Comparison of ENCODE assay signal across 1 cellular context in the genomic region with DNA sequence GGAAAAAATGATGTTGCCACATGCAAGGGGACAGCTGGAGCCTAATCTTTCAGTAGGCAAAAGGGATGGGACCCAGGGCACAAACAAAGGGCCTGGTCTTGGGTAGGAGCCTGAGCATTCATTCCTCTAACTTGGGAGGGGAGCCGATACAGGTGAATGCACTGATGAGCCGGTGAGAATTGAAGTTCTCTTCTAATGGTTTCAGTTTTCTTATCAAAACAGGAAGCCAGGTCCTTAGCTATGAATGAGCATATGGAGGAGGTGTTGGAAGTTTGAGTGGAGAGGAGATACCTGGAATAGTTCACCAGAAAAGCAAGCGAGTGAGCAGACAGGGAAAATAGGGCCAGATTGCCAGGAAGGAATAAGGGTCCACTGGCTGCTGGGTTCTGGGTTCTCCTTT.
TF ChIP-seq lines count a peak whose summit lies in the region.

No MANE protein-coding gene starts in this region.

TF ChIP-seq in GM12878, 131 proteins besides CTCF, POLR2A, EP300 and RAD21 (continued from another document):
- TF ChIP-seq, protein P1, sequence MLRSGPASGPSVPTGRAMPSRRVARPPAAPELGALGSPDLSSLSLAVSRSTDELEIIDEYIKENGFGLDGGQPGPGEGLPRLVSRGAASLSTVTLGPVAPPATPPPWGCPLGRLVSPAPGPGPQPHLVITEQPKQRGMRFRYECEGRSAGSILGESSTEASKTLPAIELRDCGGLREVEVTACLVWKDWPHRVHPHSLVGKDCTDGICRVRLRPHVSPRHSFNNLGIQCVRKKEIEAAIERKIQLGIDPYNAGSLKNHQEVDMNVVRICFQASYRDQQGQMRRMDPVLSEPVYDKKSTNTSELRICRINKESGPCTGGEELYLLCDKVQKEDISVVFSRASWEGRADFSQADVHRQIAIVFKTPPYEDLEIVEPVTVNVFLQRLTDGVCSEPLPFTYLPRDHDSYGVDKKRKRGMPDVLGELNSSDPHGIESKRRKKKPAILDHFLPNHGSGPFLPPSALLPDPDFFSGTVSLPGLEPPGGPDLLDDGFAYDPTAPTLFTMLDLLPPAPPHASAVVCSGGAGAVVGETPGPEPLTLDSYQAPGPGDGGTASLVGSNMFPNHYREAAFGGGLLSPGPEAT (IDR thresholded peaks at IDR 0.05; ENCODE audit: low read depth): peak; percentile 79
- peak; percentile 88 to 90 for TF ChIP-seq IKZF2 (IDR thresholded peaks at IDR 0.05)
- TF ChIP-seq CREB1 (IDR thresholded peaks at IDR 0.05; ENCODE audit: low read depth): peak; percentile 37; the same call in 1 of the 2 replicates
- TF ChIP-seq NFIC (IDR thresholded peaks at IDR 0.05; ENCODE audit: low read depth, low read length): 0 out of 2 replicates have a peak, but pooled peaks have one; percentile 50
- TF ChIP-seq KLF5 (IDR thresholded peaks at IDR 0.05; ENCODE audit: partially characterized antibody): no peak
- no peak for TF ChIP-seq NFXL1 (IDR thresholded peaks at IDR 0.05; ENCODE audit: borderline replicate concordance)
- peak; percentile 46 for TF ChIP-seq DPF2 (IDR thresholded peaks at IDR 0.05)
- TF ChIP-seq YY1 (IDR thresholded peaks at IDR 0.05; ENCODE audit: low read depth, low read length): no peak
- TF ChIP-seq, protein P2, sequence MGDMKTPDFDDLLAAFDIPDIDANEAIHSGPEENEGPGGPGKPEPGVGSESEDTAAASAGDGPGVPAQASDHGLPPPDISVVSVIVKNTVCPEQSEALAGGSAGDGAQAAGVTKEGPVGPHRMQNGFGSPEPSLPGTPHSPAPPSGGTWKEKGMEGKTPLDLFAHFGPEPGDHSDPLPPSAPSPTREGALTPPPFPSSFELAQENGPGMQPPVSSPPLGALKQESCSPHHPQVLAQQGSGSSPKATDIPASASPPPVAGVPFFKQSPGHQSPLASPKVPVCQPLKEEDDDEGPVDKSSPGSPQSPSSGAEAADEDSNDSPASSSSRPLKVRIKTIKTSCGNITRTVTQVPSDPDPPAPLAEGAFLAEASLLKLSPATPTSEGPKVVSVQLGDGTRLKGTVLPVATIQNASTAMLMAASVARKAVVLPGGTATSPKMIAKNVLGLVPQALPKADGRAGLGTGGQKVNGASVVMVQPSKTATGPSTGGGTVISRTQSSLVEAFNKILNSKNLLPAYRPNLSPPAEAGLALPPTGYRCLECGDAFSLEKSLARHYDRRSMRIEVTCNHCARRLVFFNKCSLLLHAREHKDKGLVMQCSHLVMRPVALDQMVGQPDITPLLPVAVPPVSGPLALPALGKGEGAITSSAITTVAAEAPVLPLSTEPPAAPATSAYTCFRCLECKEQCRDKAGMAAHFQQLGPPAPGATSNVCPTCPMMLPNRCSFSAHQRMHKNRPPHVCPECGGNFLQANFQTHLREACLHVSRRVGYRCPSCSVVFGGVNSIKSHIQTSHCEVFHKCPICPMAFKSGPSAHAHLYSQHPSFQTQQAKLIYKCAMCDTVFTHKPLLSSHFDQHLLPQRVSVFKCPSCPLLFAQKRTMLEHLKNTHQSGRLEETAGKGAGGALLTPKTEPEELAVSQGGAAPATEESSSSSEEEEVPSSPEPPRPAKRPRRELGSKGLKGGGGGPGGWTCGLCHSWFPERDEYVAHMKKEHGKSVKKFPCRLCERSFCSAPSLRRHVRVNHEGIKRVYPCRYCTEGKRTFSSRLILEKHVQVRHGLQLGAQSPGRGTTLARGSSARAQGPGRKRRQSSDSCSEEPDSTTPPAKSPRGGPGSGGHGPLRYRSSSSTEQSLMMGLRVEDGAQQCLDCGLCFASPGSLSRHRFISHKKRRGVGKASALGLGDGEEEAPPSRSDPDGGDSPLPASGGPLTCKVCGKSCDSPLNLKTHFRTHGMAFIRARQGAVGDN (IDR thresholded peaks at IDR 0.05): no peak
- 0 out of 2 replicates have a peak, but pooled peaks have one; percentile 54 for TF ChIP-seq MTA3 (IDR thresholded peaks at IDR 0.05; ENCODE audit: borderline replicate concordance, low read length)
- TF ChIP-seq, protein P3, sequence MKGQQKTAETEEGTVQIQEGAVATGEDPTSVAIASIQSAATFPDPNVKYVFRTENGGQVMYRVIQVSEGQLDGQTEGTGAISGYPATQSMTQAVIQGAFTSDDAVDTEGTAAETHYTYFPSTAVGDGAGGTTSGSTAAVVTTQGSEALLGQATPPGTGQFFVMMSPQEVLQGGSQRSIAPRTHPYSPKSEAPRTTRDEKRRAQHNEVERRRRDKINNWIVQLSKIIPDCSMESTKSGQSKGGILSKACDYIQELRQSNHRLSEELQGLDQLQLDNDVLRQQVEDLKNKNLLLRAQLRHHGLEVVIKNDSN (IDR thresholded peaks at IDR 0.05; ENCODE audit: borderline replicate concordance, extremely low read length, insufficient read depth, low read depth, low read length): no peak
- TF ChIP-seq IKZF1 (conservative IDR thresholded peaks at IDR 0.05): peak; percentile 81
- TF ChIP-seq TARDBP (IDR thresholded peaks at IDR 0.05; ENCODE audit: borderline replicate concordance): no peak
- peak; percentile 58; the same call in 1 of the 2 replicates for TF ChIP-seq PAX5 (IDR thresholded peaks at IDR 0.05; ENCODE audit: borderline replicate concordance, low read depth, low read length)
- TF ChIP-seq SUPT20H (IDR thresholded peaks at IDR 0.05; ENCODE audit: borderline replicate concordance, control insufficient read depth, low read depth, low read length): no peak
- TF ChIP-seq, protein P4, sequence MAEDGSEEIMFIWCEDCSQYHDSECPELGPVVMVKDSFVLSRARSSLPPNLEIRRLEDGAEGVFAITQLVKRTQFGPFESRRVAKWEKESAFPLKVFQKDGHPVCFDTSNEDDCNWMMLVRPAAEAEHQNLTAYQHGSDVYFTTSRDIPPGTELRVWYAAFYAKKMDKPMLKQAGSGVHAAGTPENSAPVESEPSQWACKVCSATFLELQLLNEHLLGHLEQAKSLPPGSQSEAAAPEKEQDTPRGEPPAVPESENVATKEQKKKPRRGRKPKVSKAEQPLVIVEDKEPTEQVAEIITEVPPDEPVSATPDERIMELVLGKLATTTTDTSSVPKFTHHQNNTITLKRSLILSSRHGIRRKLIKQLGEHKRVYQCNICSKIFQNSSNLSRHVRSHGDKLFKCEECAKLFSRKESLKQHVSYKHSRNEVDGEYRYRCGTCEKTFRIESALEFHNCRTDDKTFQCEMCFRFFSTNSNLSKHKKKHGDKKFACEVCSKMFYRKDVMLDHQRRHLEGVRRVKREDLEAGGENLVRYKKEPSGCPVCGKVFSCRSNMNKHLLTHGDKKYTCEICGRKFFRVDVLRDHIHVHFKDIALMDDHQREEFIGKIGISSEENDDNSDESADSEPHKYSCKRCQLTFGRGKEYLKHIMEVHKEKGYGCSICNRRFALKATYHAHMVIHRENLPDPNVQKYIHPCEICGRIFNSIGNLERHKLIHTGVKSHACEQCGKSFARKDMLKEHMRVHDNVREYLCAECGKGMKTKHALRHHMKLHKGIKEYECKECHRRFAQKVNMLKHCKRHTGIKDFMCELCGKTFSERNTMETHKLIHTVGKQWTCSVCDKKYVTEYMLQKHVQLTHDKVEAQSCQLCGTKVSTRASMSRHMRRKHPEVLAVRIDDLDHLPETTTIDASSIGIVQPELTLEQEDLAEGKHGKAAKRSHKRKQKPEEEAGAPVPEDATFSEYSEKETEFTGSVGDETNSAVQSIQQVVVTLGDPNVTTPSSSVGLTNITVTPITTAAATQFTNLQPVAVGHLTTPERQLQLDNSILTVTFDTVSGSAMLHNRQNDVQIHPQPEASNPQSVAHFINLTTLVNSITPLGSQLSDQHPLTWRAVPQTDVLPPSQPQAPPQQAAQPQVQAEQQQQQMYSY (CRISPR knock-in tag; IDR thresholded peaks at IDR 0.05): no peak
- TF ChIP-seq FOXM1 (IDR thresholded peaks at IDR 0.05; ENCODE audit: low read depth, low read length): peak; percentile 24; the same call in 1 of the 2 replicates
- no peak for TF ChIP-seq SREBF2 (IDR thresholded peaks at IDR 0.05; ENCODE audit: low read length)
